Comparison of ENCODE assay signal across 10 cellular contexts in genomic region chr10:10870523-10871241, GRCh38.
DNase-seq lines count a peak whose midpoint lies in the region; ATAC-seq lines count a peak whose summit lies in the region.
"Had no signal": no experiment of that assay in that cellular context is flagged by ENCODE, and none has a peak within 500 bp of the region (broad histone marks: within the 10 kb centered on the region; RNA-seq: fewer than 3 reads in every experiment).

No MANE protein-coding gene starts in this region.

- DNase-seq in glomerular visceral epithelial cell (ENCODE audit: extremely low spot score) (peak; percentile 29), posterior vena cava (ENCODE audit: low spot score) (no peak), NCI-H2029 treated with DMSO at 0.1 percent for 48 hours (lab: John Stamatoyannopoulos, UW) (no peak)
- DNase-seq in effector memory CD4-positive, alpha-beta T cell, result no peak
- DNase-seq: activated gamma-delta T cell, NCI-H82 had no signal

- H3K9ac ChIP-seq in stomach smooth muscle (ENCODE audit: low read length in 2 of 2), result no peak overlapping the region

- peaks cover 6% of the 10 kb centered on the region for H3K4me1 ChIP-seq in stomach smooth muscle (ENCODE audit: control insufficient read depth, insufficient read depth, low read length)
- no peaks in the 10 kb centered on the region for H3K4me1 ChIP-seq in effector memory CD4-positive, alpha-beta T cell (ENCODE audit: control insufficient read depth, insufficient read depth, low read length, poor library complexity, severe bottlenecking)

- intact Hi-C loops in posterior vena cava (cut with DNase I), result loop anchor here in 1 of 2 donors (5.0 kb wide), 1 partner anchor 73 kb away; no protein-coding TSS in a partner anchor

- peak; percentile 48 for ATAC-seq in GM19035 (IDR thresholded peaks at IDR 0.05; ENCODE audit: unreplicated experiment)
- peak; percentile 65 for ATAC-seq in HG03571 (IDR thresholded peaks at IDR 0.05; ENCODE audit: unreplicated experiment)
- ATAC-seq in GM18868 (IDR thresholded peaks at IDR 0.05; ENCODE audit: unreplicated experiment), result no peak

- H3K9me3 ChIP-seq in stomach smooth muscle (ENCODE audit: control insufficient read depth in 2 of 2, low read length in 2 of 2), result no peaks in the 10 kb centered on the region
- H3K9me3 ChIP-seq in effector memory CD4-positive, alpha-beta T cell (ENCODE audit: control insufficient read depth, low read length), result no peaks in the 10 kb centered on the region

- no peaks in the 10 kb centered on the region for H3K27me3 ChIP-seq in stomach smooth muscle (ENCODE audit: control insufficient read depth in 1 of 2, insufficient read depth in 2 of 2, low read length in 2 of 2)
- no peaks in the 10 kb centered on the region for H3K27me3 ChIP-seq in effector memory CD4-positive, alpha-beta T cell (replicated peaks; ENCODE audit: control insufficient read depth, insufficient read depth, low read length, poor library complexity, severe bottlenecking)

- H3K4me3 ChIP-seq in stomach smooth muscle (ENCODE audit: low read length in 2 of 2), result no peak overlapping the region
- no peak overlapping the region for H3K4me3 ChIP-seq in effector memory CD4-positive, alpha-beta T cell (ENCODE audit: insufficient read depth, low read depth, low read length, poor library complexity, severe bottlenecking)

- no peaks in the 10 kb centered on the region for H3K36me3 ChIP-seq in stomach smooth muscle (ENCODE audit: control insufficient read depth in 2 of 2, insufficient read depth in 2 of 2, low read length in 2 of 2)
- no peaks in the 10 kb centered on the region for H3K36me3 ChIP-seq in effector memory CD4-positive, alpha-beta T cell (ENCODE audit: control insufficient read depth, insufficient read depth, low read length)

- H3K27ac ChIP-seq in stomach smooth muscle (ENCODE audit: low read length), result peak overlapping the region; percentile 68
- no peak overlapping the region for H3K27ac ChIP-seq in effector memory CD4-positive, alpha-beta T cell (ENCODE audit: insufficient read depth, low read length, poor library complexity, severe bottlenecking)
